21 cellular contexts compared by ENCODE assay signal in the genomic region with DNA sequence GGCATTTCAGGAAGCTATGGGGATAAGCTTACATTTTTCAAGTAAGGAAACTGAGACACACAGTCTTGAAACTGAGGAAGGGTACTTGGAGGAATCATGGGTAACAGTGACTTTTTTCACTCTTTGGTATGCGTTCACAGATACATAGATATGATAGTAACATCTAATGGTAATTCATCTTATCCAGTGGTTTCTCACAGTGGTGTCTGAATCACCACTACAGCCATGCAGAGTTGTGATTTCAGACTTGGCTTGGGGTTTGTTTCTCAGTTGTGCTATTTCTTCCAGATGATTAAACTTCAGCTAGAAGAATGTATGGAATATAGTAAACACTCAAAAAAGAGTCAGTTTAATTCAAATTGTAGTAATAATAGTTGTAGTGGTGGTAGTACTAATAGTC.
A peak's percentile ranks its signal among the peaks of the same experiment; 100 is the strongest.
DNase-seq lines count a peak whose midpoint lies in the region; ATAC-seq, FAIRE-seq and TF ChIP-seq lines count a peak whose summit lies in the region.
"Had no signal": no experiment of that assay in that cellular context is flagged by ENCODE, and none has a peak within 500 bp of the region (broad histone marks: within the 10 kb centered on the region; RNA-seq: fewer than 3 reads in every experiment).

No MANE protein-coding gene starts in this region.

- H3K27me3 ChIP-seq in MG63 (no peaks in the 10 kb centered on the region), HepG2 (ENCODE audit: control insufficient read depth in 1 of 2, insufficient read depth in 2 of 2, low read length in 2 of 2) (no peaks in the 10 kb centered on the region), neuronal stem cell (ENCODE audit: control insufficient read depth in 3 of 3, insufficient read depth in 3 of 3, low read depth in 1 of 3, low read length in 3 of 3) (no peaks in the 10 kb centered on the region)

- H3K4me2 ChIP-seq in HepG2 (ENCODE audit: low read depth, low read length) = no peak overlapping the region
- no peak overlapping the region for H3K4me2 ChIP-seq in neuronal stem cell (ENCODE audit: insufficient read depth, low read length, poor library complexity, severe bottlenecking)
- H3K4me2 ChIP-seq: SK-N-SH had no signal

- TF ChIP-seq POLR2A in HepG2 (IDR thresholded peaks at IDR 0.05; ENCODE audit: insufficient read depth in 1 of 2, low read depth in 2 of 2, low read length in 2 of 2) = no peak

- H3K18ac ChIP-seq in neuronal stem cell (ENCODE audit: low read length) = no peak overlapping the region

- no peak overlapping the region for H4K8ac ChIP-seq in neuronal stem cell (ENCODE audit: low read depth, low read length)

- H3K4me3 ChIP-seq in MG63 (no peak overlapping the region), astrocyte of the spinal cord (ENCODE audit: low read depth, low read length) (no peak overlapping the region), fibroblast of villous mesenchyme (ENCODE audit: low read depth, low read length) (no peak overlapping the region), HepG2 (replicated peaks in 1 of 3; ENCODE audit: insufficient read depth in 1 of 3, low read depth in 2 of 3, low read length in 3 of 3) (no peak overlapping the region), neuronal stem cell (ENCODE audit: low read length in 2 of 2) (no peak overlapping the region)

- intact Hi-C loops in HepG2 (cut with micrococcal nuclease; ENCODE audit: unreplicated experiment) = no loop called here

- H2AK5ac ChIP-seq in neuronal stem cell (ENCODE audit: low read depth, low read length) = no peak overlapping the region

- peak; percentile 38 for DNase-seq in MG63
- peak; percentile 55 for DNase-seq in astrocyte of the spinal cord (ENCODE audit: low read depth, low spot score)
- peak; percentile 8 for DNase-seq in fibroblast of villous mesenchyme (ENCODE audit: low read depth)
- DNase-seq in stromal cell of bone marrow (ENCODE audit: low read depth) = peak; percentile 15
- DNase-seq in HepG2 (ENCODE audit: low spot score) = no peak
- no peak for DNase-seq in GM10248 (ENCODE audit: extremely low spot score)
- DNase-seq in neuronal stem cell (ENCODE audit: low spot score) = no peak
- DNase-seq: ACHN, AML-193, KBM-7, MV-4-11, NCI-H187, NCI-H2227 treated with DMSO at 0.1 percent for 48 hours, NCI-H524, NCI-H82, SHP77 treated with DMSO at 0.1 percent for 48 hours, SK-N-SH had no signal

- in situ Hi-C loops in astrocyte of the spinal cord (cut with HindIII; ENCODE audit: low sequenced_read_pairs) (no loop called here), HepG2 (cut with HindIII; ENCODE audit: extremely low pct_ligation_motif_present, low pct_unique_long_range_greater_than_20kb) (no loop called here)

- TF ChIP-seq CTCF in astrocyte of the spinal cord (IDR thresholded peaks at IDR 0.05; ENCODE audit: low read depth, low read length) (no peak), fibroblast of villous mesenchyme (IDR thresholded peaks at IDR 0.05; ENCODE audit: insufficient read depth, low read depth, low read length) (no peak), HepG2 (CRISPR knock-in tag; IDR thresholded peaks at IDR 0.05) (no peak), GM10248 (IDR thresholded peaks at IDR 0.05; ENCODE audit: control extremely low read depth, extremely low read depth, low read depth, missing control alignments) (no peak)

- POLR2A ChIA-PET in HepG2 (lab: Yijun Ruan, JAX) = no interaction called here
- POLR2A ChIA-PET in GM10248 (lab: Yijun Ruan, JAX) = no interaction called here

- H3K36me3 ChIP-seq in MG63 (no peaks in the 10 kb centered on the region), HepG2 (replicated peaks in 1 of 2; ENCODE audit: control insufficient read depth in 1 of 2, insufficient read depth in 2 of 2, low read length in 2 of 2) (no peaks in the 10 kb centered on the region), neuronal stem cell (replicated peaks in 1 of 2; ENCODE audit: control insufficient read depth in 2 of 2, insufficient read depth in 2 of 2, low read length in 2 of 2) (no peaks in the 10 kb centered on the region)

- no peak overlapping the region for H3K9ac ChIP-seq in HepG2 (ENCODE audit: insufficient read depth, low read depth, low read length)
- H3K9ac ChIP-seq in neuronal stem cell (ENCODE audit: low read depth, low read length, poor library complexity) = no peak overlapping the region
- H3K9ac ChIP-seq: SK-N-SH had no signal

- H3K27ac ChIP-seq in HepG2 (ENCODE audit: extremely low read length, insufficient read depth, low read length) (no peak overlapping the region), neuronal stem cell (replicated peaks; ENCODE audit: low read length) (no peak overlapping the region)
- H3K27ac ChIP-seq: C4-2B had no signal

- FAIRE-seq in HepG2 (lab: Jason Lieb, UNC) = no peak
- FAIRE-seq: D721Med had no signal

- TF ChIP-seq EP300 in HepG2 (IDR thresholded peaks at IDR 0.05; ENCODE audit: low read depth in 2 of 2, low read length in 2 of 2) (no peak), HepG2 (CRISPR knock-in tag; IDR thresholded peaks at IDR 0.05; ENCODE audit: borderline replicate concordance) (no peak)

- no peaks in the 10 kb centered on the region for H3K79me1 ChIP-seq in neuronal stem cell (ENCODE audit: low read depth, low read length)

- no peak overlapping the region for H3K4ac ChIP-seq in neuronal stem cell (ENCODE audit: low read length)

- no peak overlapping the region for H2BK5ac ChIP-seq in neuronal stem cell (ENCODE audit: low read length)

- H4K20me1 ChIP-seq in HepG2 (ENCODE audit: insufficient read depth, low read length) = no peaks in the 10 kb centered on the region

- 0% methylated on average over 1 of the region's 1 CpG for WGBS in HepG2 (ENCODE audit: low lambda C conversion rate)
- WGBS in neuronal stem cell (ENCODE audit: extremely low coverage in 2 of 2, insufficient read length in 2 of 2, insufficient replicate concordance in 1 of 2), 2 donors = no CpG with 5 or more reads among the region's 1 CpG

- no peak overlapping the region for H2BK12ac ChIP-seq in neuronal stem cell (ENCODE audit: low read length)

- H2BK120ac ChIP-seq in neuronal stem cell (ENCODE audit: low read depth, low read length) = no peak overlapping the region

- H3K23ac ChIP-seq in neuronal stem cell (ENCODE audit: low read depth, low read length, poor library complexity) = no peak overlapping the region

- CTCF ChIA-PET in HepG2 (lab: Yijun Ruan, JAX; ENCODE audit: low intra/inter-chr PET ratio, low total read pairs) = no interaction called here
- CTCF ChIA-PET in GM10248 (lab: Yijun Ruan, JAX) = interaction anchor here (2.3 kb wide), 1 partner anchor 8 kb away, joined by 7 read pairs; no protein-coding TSS in a partner anchor

- H2BK15ac ChIP-seq in neuronal stem cell (ENCODE audit: low read length) = no peak overlapping the region

- ATAC-seq in HepG2 (no peak), GM21390 (IDR thresholded peaks at IDR 0.05; ENCODE audit: unreplicated experiment) (no peak)
- ATAC-seq: HCT116 had no signal

- no peak overlapping the region for H3K14ac ChIP-seq in neuronal stem cell (ENCODE audit: low read length)

- no peak overlapping the region for H4K91ac ChIP-seq in neuronal stem cell (ENCODE audit: low read depth, low read length, poor library complexity)

- H3K79me2 ChIP-seq in HepG2 (ENCODE audit: insufficient read depth, low read length) = no peaks in the 10 kb centered on the region

- no peak overlapping the region for H2AFZ ChIP-seq in HepG2 (ENCODE audit: low read length)
- H2AFZ ChIP-seq in neuronal stem cell (ENCODE audit: low read length) = no peak overlapping the region

- BruUV-seq in HepG2 (replicated peaks; lab: Mats Ljungman, UMichigan) = no TSS peak

- H3K4me1 ChIP-seq in HepG2 (ENCODE audit: insufficient read depth, low read length) = no peaks in the 10 kb centered on the region
- H3K4me1 ChIP-seq in neuronal stem cell (ENCODE audit: control insufficient read depth in 2 of 2, insufficient read depth in 1 of 2, low read depth in 1 of 2, low read length in 2 of 2) = no peaks in the 10 kb centered on the region

- TF ChIP-seq RAD21 in HepG2 (CRISPR knock-in tag; IDR thresholded peaks at IDR 0.05) = no peak

- H3K9me3 ChIP-seq in MG63 = peaks cover 6% of the 10 kb centered on the region
- no peaks in the 10 kb centered on the region for H3K9me3 ChIP-seq in HepG2 (ENCODE audit: low read length)
- H3K9me3 ChIP-seq in neuronal stem cell (replicated peaks in 1 of 2; ENCODE audit: control insufficient read depth in 2 of 2, insufficient read depth in 1 of 2, low read depth in 1 of 2, low read length in 2 of 2) = no peaks in the 10 kb centered on the region
- H3K9me3 ChIP-seq: SK-N-SH had no signal

TF ChIP-seq in HepG2, 621 proteins besides CTCF, POLR2A, EP300 and RAD21:
- TF ChIP-seq HCFC1 (IDR thresholded peaks at IDR 0.05; ENCODE audit: low read depth, low read length) (no peak), NONO (IDR thresholded peaks at IDR 0.05) (no peak), NONO (CRISPR knock-in tag; conservative IDR thresholded peaks at IDR 0.05) (no peak), TP53 (CRISPR knock-in tag; conservative IDR thresholded peaks at IDR 0.05) (no peak), ZNF20 (CRISPR knock-in tag; IDR thresholded peaks at IDR 0.05) (no peak), NFIB (CRISPR knock-in tag; IDR thresholded peaks at IDR 0.05; ENCODE audit: borderline replicate concordance) (no peak), ZSCAN9 (CRISPR knock-in tag; IDR thresholded peaks at IDR 0.05; ENCODE audit: borderline replicate concordance) (no peak), CHD2 (IDR thresholded peaks at IDR 0.05; ENCODE audit: low read depth, low read length) (no peak), ZSCAN22 (CRISPR knock-in tag; IDR thresholded peaks at IDR 0.05) (no peak), ZNF24 (IDR thresholded peaks at IDR 0.05) (no peak), SYNCRIP (IDR thresholded peaks at IDR 0.05; ENCODE audit: insufficient read depth, low read depth, low read length) (no peak), KLF6 (CRISPR knock-in tag; IDR thresholded peaks at IDR 0.05) (no peak), FOSL1 (CRISPR knock-in tag; IDR thresholded peaks at IDR 0.05; ENCODE audit: borderline replicate concordance) (no peak), ZNF629 (CRISPR knock-in tag; conservative IDR thresholded peaks at IDR 0.05) (no peak)
- TF ChIP-seq, protein P1, sequence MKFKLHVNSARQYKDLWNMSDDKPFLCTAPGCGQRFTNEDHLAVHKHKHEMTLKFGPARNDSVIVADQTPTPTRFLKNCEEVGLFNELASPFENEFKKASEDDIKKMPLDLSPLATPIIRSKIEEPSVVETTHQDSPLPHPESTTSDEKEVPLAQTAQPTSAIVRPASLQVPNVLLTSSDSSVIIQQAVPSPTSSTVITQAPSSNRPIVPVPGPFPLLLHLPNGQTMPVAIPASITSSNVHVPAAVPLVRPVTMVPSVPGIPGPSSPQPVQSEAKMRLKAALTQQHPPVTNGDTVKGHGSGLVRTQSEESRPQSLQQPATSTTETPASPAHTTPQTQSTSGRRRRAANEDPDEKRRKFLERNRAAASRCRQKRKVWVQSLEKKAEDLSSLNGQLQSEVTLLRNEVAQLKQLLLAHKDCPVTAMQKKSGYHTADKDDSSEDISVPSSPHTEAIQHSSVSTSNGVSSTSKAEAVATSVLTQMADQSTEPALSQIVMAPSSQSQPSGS (CRISPR knock-in tag; IDR thresholded peaks at IDR 0.05) = no peak

Comparison
In these comparisons a context has a peak if more than half of its experiments do, and no peak if none do; other contexts are left out.
1. DNase-seq: peak in MG63 (single experiment), astrocyte of the spinal cord (single experiment), fibroblast of villous mesenchyme (single experiment) and stromal cell of bone marrow (single experiment); none in HepG2 (single experiment), GM10248 (single experiment) and neuronal stem cell (single experiment).